ENCODE assay signal across 2 cellular contexts in genomic region chr11:111634981-111635705, GRCh38.
A peak's percentile ranks its signal among the peaks of the same experiment; 100 is the strongest.
TF ChIP-seq lines count a peak whose summit lies in the region.

No MANE protein-coding gene starts in this region.

TF ChIP-seq in SK-N-SH, 30 proteins besides CTCF, POLR2A, EP300 and RAD21:
- TF ChIP-seq, protein P1, sequence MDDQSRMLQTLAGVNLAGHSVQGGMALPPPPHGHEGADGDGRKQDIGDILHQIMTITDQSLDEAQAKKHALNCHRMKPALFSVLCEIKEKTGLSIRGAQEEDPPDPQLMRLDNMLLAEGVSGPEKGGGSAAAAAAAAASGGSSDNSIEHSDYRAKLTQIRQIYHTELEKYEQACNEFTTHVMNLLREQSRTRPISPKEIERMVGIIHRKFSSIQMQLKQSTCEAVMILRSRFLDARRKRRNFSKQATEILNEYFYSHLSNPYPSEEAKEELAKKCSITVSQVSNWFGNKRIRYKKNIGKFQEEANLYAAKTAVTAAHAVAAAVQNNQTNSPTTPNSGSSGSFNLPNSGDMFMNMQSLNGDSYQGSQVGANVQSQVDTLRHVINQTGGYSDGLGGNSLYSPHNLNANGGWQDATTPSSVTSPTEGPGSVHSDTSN (IDR thresholded peaks at IDR 0.05): peak; percentile 37; the same call in 1 of the 2 replicates
- TF ChIP-seq FOSL2 (IDR thresholded peaks at IDR 0.05; ENCODE audit: borderline replicate concordance, low read depth) (peak; percentile 15; the same call in 1 of the 2 replicates), CHD2 (IDR thresholded peaks at IDR 0.05; ENCODE audit: low read length, partially characterized antibody) (no peak), NFIC (IDR thresholded peaks at IDR 0.05; ENCODE audit: borderline replicate concordance) (no peak), TCF12 (IDR thresholded peaks at IDR 0.05) (0 out of 2 replicates have a peak, but pooled peaks have one; percentile 10), FOXM1 (IDR thresholded peaks at IDR 0.05; ENCODE audit: low read depth) (no peak), GATA2 (CRISPR knock-in tag; IDR thresholded peaks at IDR 0.05) (no peak)
- TF ChIP-seq, protein P2, sequence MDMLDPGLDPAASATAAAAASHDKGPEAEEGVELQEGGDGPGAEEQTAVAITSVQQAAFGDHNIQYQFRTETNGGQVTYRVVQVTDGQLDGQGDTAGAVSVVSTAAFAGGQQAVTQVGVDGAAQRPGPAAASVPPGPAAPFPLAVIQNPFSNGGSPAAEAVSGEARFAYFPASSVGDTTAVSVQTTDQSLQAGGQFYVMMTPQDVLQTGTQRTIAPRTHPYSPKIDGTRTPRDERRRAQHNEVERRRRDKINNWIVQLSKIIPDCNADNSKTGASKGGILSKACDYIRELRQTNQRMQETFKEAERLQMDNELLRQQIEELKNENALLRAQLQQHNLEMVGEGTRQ (IDR thresholded peaks at IDR 0.05; ENCODE audit: borderline replicate concordance, low read depth, low read length): no peak

TF ChIP-seq in endothelial cell of umbilical vein, 7 proteins besides CTCF, POLR2A, EP300 and RAD21 (continued from another document):
- TF ChIP-seq EZH2 (IDR thresholded peaks at IDR 0.05; ENCODE audit: borderline replicate concordance, low read depth, low read length, severe bottlenecking): no peak
- TF ChIP-seq GATA2 (IDR thresholded peaks at IDR 0.05; ENCODE audit: insufficient read depth, insufficient read length, low read depth, low read length): no peak
